In the genomic region with DNA sequence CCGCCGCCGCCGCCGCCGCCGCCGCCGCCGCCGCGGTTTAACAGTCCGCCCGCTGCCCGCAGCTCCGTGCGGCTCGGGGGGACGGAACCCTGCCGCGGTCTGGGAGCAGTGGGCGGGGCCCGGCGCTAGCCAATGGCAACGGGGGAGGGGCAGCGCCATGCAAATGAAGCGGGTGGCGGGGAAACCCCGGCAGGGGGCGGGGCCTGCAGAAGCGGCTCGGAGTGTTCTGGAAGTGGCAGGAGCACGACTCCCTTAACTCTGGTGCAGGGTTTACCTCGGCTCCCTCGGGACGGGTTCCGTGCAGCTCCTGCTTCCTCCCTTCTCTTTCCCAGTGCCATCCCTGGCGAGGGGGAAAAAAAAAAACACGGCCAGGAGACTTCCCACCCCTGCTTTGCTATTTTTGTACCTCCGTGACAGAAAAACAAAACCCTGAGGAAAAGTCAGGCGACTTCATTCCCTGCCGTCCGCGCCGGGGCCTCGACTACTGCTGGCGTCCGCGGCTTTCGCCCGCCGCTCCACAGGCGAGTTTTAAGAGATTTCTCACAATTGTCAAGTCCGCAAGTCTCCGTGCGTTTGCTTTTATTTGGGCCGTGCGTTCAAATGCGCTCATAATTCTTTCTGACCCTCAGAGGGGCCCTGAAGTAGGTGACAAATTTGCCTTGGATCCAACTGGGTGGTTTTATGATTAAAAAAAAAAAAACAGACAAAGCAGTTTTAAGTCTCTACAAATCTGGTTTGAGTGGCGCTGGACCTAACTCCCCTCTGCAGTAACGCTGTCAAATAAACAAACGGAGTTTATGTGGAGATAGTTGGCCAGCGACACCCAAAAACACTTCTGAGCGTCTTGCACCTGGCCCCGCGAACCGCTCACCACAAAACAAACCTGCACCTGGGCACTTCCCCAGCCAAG, we compare ENCODE assay signal across 1 cellular context.
TF ChIP-seq lines count a peak whose summit lies in the region.

A gene with protein sequence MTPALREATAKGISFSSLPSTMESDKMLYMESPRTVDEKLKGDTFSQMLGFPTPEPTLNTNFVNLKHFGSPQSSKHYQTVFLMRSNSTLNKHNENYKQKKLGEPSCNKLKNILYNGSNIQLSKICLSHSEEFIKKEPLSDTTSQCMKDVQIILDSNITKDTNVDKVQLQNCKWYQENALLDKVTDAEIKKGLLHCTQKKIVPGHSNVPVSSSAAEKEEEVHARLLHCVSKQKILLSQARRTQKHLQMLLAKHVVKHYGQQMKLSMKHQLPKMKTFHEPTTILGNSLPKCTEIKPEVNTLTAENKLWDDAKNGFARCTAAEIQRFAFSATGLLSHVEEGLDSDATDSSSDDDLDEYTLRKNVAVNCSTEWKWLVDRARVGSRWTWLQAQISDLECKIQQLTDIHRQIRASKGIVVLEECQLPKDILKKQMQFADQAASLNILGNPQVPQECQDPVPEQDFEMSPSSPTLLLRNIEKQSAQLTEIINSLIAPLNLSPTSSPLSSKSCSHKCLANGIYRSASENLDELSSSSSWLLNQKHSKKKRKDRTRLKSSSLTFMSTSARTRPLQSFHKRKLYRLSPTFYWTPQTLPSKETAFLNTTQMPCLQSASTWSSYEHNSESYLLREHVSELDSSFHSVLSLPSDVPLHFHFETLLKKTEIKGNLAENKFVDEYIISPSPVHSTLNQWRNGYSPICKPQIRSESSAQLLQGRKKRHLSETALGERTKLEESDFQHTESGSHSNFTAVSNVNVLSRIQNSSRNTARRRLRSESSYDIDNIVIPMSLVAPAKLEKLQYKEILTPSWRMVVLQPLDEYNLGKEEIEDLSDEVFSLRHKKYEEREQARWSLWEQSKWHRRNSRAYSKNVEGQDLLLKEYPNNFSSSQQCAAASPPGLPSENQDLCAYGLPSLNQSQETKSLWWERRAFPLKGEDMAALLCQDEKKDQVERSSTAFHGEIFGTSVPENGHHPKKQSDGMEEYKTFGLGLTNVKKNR (minus strand): TSS at position 101 of the 910 bp plus-strand sequence. CDS start 16,827 bp downstream, outside the sequence.

TF ChIP-seq in HepG2, 621 proteins besides CTCF, POLR2A, EP300 and RAD21 (continued from another document and continues in another):
- TF ChIP-seq, protein P1, sequence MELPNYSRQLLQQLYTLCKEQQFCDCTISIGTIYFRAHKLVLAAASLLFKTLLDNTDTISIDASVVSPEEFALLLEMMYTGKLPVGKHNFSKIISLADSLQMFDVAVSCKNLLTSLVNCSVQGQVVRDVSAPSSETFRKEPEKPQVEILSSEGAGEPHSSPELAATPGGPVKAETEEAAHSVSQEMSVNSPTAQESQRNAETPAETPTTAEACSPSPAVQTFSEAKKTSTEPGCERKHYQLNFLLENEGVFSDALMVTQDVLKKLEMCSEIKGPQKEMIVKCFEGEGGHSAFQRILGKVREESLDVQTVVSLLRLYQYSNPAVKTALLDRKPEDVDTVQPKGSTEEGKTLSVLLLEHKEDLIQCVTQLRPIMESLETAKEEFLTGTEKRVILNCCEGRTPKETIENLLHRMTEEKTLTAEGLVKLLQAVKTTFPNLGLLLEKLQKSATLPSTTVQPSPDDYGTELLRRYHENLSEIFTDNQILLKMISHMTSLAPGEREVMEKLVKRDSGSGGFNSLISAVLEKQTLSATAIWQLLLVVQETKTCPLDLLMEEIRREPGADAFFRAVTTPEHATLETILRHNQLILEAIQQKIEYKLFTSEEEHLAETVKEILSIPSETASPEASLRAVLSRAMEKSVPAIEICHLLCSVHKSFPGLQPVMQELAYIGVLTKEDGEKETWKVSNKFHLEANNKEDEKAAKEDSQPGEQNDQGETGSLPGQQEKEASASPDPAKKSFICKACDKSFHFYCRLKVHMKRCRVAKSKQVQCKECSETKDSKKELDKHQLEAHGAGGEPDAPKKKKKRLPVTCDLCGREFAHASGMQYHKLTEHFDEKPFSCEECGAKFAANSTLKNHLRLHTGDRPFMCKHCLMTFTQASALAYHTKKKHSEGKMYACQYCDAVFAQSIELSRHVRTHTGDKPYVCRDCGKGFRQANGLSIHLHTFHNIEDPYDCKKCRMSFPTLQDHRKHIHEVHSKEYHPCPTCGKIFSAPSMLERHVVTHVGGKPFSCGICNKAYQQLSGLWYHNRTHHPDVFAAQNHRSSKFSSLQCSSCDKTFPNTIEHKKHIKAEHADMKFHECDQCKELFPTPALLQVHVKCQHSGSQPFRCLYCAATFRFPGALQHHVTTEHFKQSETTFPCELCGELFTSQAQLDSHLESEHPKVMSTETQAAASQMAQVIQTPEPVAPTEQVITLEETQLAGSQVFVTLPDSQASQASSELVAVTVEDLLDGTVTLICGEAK (IDR thresholded peaks at IDR 0.05) = no peak
- TF ChIP-seq, protein P1 (CRISPR knock-in tag; IDR thresholded peaks at IDR 0.05) = peak; percentile 53; the same call in 1 of the 2 replicates
- TF ChIP-seq ZNF747 (CRISPR knock-in tag; IDR thresholded peaks at IDR 0.05; ENCODE audit: borderline replicate concordance) (no peak), RBFOX2 (IDR thresholded peaks at IDR 0.05; ENCODE audit: low read depth, low read length) (peak; percentile 91), ZMYM2 (CRISPR knock-in tag; IDR thresholded peaks at IDR 0.05) (peak; percentile 67; the same call in 1 of the 2 replicates), MTF1 (CRISPR knock-in tag; IDR thresholded peaks at IDR 0.05) (peak; percentile 44; the same call in 1 of the 2 replicates), ZNF501 (CRISPR knock-in tag; IDR thresholded peaks at IDR 0.05) (peak; percentile 95), ZNF792 (CRISPR knock-in tag; IDR thresholded peaks at IDR 0.05) (0 out of 2 replicates have a peak, but pooled peaks have one; percentile 53), HNF4G (IDR thresholded peaks at IDR 0.05; ENCODE audit: borderline replicate concordance, low read depth, low read length) (no peak), HNF4G (CRISPR knock-in tag; IDR thresholded peaks at IDR 0.05; ENCODE audit: borderline replicate concordance, low read depth) (no peak), NKX3-1 (CRISPR knock-in tag; IDR thresholded peaks at IDR 0.05) (peak; percentile 83), FOXJ3 (CRISPR knock-in tag; IDR thresholded peaks at IDR 0.05; ENCODE audit: borderline replicate concordance) (peak; percentile 63; the same call in 1 of the 2 replicates), PCBP1 (IDR thresholded peaks at IDR 0.05; ENCODE audit: borderline replicate concordance, low read depth, low read length) (no peak), ATF1 (CRISPR knock-in tag; IDR thresholded peaks at IDR 0.05) (no peak), ZNF510 (CRISPR knock-in tag; IDR thresholded peaks at IDR 0.05; ENCODE audit: low read depth) (peak; percentile 49; the same call in 1 of the 2 replicates), GFI1 (CRISPR knock-in tag; IDR thresholded peaks at IDR 0.05; ENCODE audit: borderline replicate concordance) (peak; percentile 64; the same call in 1 of the 2 replicates), RCOR2 (CRISPR knock-in tag; IDR thresholded peaks at IDR 0.05) (peak; percentile 41; the same call in 1 of the 2 replicates), ELF3 (CRISPR knock-in tag; IDR thresholded peaks at IDR 0.05) (peak; percentile 52), SPEN (CRISPR knock-in tag; IDR thresholded peaks at IDR 0.05; ENCODE audit: low read depth) (peak; percentile 48; the same call in 1 of the 2 replicates), ZNF782 (CRISPR knock-in tag; IDR thresholded peaks at IDR 0.05; ENCODE audit: borderline replicate concordance) (peak; percentile 54; the same call in 1 of the 2 replicates), ZNF317 (CRISPR knock-in tag; IDR thresholded peaks at IDR 0.05) (0 out of 2 replicates have a peak, but pooled peaks have one; percentile 24), ZFP82 (CRISPR knock-in tag; IDR thresholded peaks at IDR 0.05; ENCODE audit: borderline replicate concordance) (no peak), ZNF839 (CRISPR knock-in tag; IDR thresholded peaks at IDR 0.05; ENCODE audit: borderline replicate concordance) (no peak), HES4 (CRISPR knock-in tag; IDR thresholded peaks at IDR 0.05; ENCODE audit: borderline replicate concordance) (peak; percentile 76), AGO2 (optimal IDR thresholded peaks at IDR 0.05; ENCODE audit: low read depth, low read length) (peak; percentile 9)
- TF ChIP-seq, protein P2, sequence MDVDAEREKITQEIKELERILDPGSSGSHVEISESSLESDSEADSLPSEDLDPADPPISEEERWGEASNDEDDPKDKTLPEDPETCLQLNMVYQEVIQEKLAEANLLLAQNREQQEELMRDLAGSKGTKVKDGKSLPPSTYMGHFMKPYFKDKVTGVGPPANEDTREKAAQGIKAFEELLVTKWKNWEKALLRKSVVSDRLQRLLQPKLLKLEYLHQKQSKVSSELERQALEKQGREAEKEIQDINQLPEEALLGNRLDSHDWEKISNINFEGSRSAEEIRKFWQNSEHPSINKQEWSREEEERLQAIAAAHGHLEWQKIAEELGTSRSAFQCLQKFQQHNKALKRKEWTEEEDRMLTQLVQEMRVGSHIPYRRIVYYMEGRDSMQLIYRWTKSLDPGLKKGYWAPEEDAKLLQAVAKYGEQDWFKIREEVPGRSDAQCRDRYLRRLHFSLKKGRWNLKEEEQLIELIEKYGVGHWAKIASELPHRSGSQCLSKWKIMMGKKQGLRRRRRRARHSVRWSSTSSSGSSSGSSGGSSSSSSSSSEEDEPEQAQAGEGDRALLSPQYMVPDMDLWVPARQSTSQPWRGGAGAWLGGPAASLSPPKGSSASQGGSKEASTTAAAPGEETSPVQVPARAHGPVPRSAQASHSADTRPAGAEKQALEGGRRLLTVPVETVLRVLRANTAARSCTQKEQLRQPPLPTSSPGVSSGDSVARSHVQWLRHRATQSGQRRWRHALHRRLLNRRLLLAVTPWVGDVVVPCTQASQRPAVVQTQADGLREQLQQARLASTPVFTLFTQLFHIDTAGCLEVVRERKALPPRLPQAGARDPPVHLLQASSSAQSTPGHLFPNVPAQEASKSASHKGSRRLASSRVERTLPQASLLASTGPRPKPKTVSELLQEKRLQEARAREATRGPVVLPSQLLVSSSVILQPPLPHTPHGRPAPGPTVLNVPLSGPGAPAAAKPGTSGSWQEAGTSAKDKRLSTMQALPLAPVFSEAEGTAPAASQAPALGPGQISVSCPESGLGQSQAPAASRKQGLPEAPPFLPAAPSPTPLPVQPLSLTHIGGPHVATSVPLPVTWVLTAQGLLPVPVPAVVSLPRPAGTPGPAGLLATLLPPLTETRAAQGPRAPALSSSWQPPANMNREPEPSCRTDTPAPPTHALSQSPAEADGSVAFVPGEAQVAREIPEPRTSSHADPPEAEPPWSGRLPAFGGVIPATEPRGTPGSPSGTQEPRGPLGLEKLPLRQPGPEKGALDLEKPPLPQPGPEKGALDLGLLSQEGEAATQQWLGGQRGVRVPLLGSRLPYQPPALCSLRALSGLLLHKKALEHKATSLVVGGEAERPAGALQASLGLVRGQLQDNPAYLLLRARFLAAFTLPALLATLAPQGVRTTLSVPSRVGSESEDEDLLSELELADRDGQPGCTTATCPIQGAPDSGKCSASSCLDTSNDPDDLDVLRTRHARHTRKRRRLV (CRISPR knock-in tag; IDR thresholded peaks at IDR 0.05) = peak; percentile 90
- TF ChIP-seq, protein P3, sequence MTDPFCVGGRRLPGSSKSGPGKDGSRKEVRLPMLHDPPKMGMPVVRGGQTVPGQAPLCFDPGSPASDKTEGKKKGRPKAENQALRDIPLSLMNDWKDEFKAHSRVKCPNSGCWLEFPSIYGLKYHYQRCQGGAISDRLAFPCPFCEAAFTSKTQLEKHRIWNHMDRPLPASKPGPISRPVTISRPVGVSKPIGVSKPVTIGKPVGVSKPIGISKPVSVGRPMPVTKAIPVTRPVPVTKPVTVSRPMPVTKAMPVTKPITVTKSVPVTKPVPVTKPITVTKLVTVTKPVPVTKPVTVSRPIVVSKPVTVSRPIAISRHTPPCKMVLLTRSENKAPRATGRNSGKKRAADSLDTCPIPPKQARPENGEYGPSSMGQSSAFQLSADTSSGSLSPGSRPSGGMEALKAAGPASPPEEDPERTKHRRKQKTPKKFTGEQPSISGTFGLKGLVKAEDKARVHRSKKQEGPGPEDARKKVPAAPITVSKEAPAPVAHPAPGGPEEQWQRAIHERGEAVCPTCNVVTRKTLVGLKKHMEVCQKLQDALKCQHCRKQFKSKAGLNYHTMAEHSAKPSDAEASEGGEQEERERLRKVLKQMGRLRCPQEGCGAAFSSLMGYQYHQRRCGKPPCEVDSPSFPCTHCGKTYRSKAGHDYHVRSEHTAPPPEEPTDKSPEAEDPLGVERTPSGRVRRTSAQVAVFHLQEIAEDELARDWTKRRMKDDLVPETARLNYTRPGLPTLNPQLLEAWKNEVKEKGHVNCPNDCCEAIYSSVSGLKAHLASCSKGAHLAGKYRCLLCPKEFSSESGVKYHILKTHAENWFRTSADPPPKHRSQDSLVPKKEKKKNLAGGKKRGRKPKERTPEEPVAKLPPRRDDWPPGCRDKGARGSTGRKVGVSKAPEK (CRISPR knock-in tag; IDR thresholded peaks at IDR 0.05; ENCODE audit: borderline replicate concordance) = peak; percentile 89
- TF ChIP-seq, protein P4, sequence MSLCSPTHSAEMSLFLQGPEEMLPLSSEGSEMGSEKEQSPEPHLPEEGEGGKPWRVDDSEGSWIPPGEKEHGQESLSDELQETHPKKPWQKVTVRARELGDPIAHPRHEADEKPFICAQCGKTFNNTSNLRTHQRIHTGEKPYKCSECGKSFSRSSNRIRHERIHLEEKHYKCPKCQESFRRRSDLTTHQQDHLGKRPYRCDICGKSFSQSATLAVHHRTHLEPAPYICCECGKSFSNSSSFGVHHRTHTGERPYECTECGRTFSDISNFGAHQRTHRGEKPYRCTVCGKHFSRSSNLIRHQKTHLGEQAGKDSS (CRISPR knock-in tag; IDR thresholded peaks at IDR 0.05; ENCODE audit: borderline replicate concordance, low read depth) = 0 out of 2 replicates have a peak, but pooled peaks have one; percentile 65
